ENCODE assay signal across 33 cellular contexts in the genomic region with DNA sequence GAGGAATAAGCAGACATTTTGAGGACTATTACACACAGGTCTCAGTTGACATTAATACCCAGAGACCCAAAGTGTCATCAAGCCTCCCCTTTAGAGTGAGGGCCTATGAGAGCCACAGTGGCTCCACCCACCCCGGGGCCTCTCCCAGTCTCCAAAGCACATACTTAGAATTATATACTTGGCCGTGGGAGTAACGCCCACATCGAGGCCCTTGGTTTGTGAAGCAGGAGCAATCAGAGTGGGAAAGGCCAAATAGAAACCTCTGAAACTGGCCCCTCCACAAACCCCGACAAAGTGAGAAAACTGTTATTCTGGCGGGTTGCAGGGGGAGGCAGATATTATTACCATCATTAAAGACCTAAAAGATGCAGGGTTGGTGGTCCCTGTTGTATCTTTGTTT.
"Had no signal": no experiment of that assay in that cellular context is flagged by ENCODE, and none has a peak within 500 bp of the region (broad histone marks: within the 10 kb centered on the region; RNA-seq: fewer than 3 reads in every experiment).

No MANE protein-coding gene starts in this region.

- H3K4me3 ChIP-seq: MG63 had no signal

- H3K9me3 ChIP-seq: MG63 had no signal

- DNase-seq: Kasumi-1, MG63, MM.1S, MV-4-11, NCI-H1048, NCI-H1092, NCI-H1092 treated with DMSO at 0.1 percent for 48 hours, NCI-H1105, NCI-H1105 treated with DMSO at 0.1 percent for 48 hours, NCI-H1417 treated with DMSO at 0.1 percent for 48 hours, NCI-H1436, NCI-H1436 treated with DMSO at 0.1 percent for 48 hours, NCI-H146, NCI-H1694, NCI-H1694 treated with DMSO at 0.1 percent for 48 hours, NCI-H187, NCI-H187 treated with DMSO at 0.1 percent for 48 hours, NCI-H1930, NCI-H2029, NCI-H2029 treated with DMSO at 0.1 percent for 48 hours, NCI-H2081, NCI-H2081 treated with DMSO at 0.1 percent for 48 hours, NCI-H2107, NCI-H2171, NCI-H2171 treated with DMSO at 0.1 percent for 48 hours, NCI-H2227 treated with DMSO at 0.1 percent for 48 hours, NCI-H226, NCI-H345, NCI-H446, NCI-H446 treated with DMSO at 0.1 percent for 48 hours, NCI-H510A, NCI-H510A treated with DMSO at 0.1 percent for 48 hours, NCI-H524 had no signal

- H3K36me3 ChIP-seq: MG63 had no signal
